In genomic region chr13:30338331-30338851, GRCh38 we compare ENCODE assay signal across 24 cellular contexts. TPM values are rescaled to one million over a fixed set of nuclear protein-coding genes. Genes with fewer than 3 reads are reported as not detected.
A peak's percentile ranks its signal among the peaks of the same experiment; 100 is the strongest.
DNase-seq lines count a peak whose midpoint lies in the region; ATAC-seq, FAIRE-seq and TF ChIP-seq lines count a peak whose summit lies in the region.
"Had no signal": no experiment of that assay in that cellular context is flagged by ENCODE, and none has a peak within 500 bp of the region (broad histone marks: within the 10 kb centered on the region; RNA-seq: fewer than 3 reads in every experiment).

No MANE protein-coding gene starts in this region.

- H3K36me3 ChIP-seq in subcutaneous abdominal adipose tissue (ENCODE audit: control insufficient read depth in 5 of 5, insufficient read depth in 5 of 5, low read length in 5 of 5): no peaks in the 10 kb centered on the region
- H3K36me3 ChIP-seq in kidney (ENCODE audit: control insufficient read depth in 1 of 2, insufficient read depth in 2 of 2, low read length in 2 of 2): no peaks in the 10 kb centered on the region
- H3K36me3 ChIP-seq: BE2C, HAP-1, left ventricle myocardium inferior, right lobe of liver, WERI-Rb-1 had no signal

- H3K27me3 ChIP-seq in subcutaneous abdominal adipose tissue (ENCODE audit: control insufficient read depth in 5 of 5, insufficient read depth in 4 of 5, low read length in 5 of 5): no peaks in the 10 kb centered on the region
- H3K27me3 ChIP-seq: BE2C, right lobe of liver had no signal

- no peak for FAIRE-seq in kidney (lab: Jason Lieb, UNC)
- FAIRE-seq: frontal cortex had no signal

- DNase-seq in GM03348 (ENCODE audit: low spot score): peak; percentile 44
- peak; percentile 60 for DNase-seq in SW480 (ENCODE audit: low spot score)
- DNase-seq in fibroblast of peridontal ligament (ENCODE audit: extremely low read depth): peak; percentile 28
- no peak for DNase-seq in stimulated activated CD4-positive, alpha-beta T cell treated with anti-CD3 and anti-CD28 coated beads, Interleukin-4, amount 100 ng/mL, for 4 hours
- no peak for DNase-seq in NCI-H2029 treated with DMSO at 0.1 percent for 48 hours (lab: John Stamatoyannopoulos, UW)
- DNase-seq in kidney: no peak
- DNase-seq: activated CD8-positive, alpha-beta T cell treated with anti-CD3 and anti-CD28 coated beads for 36 hours; activated naive CD8-positive, alpha-beta T cell treated with anti-CD3 and anti-CD28 coated beads for 36 hours; activated T-cell treated with anti-CD3 and anti-CD28 coated beads, Interleukin-2, amount 50 U/mL, for 48 hours; BE2C; DMS153; effector memory CD4-positive, alpha-beta T cell; left ventricle myocardium inferior; NCI-H1417 treated with DMSO at 0.1 percent for 48 hours; nucleus accumbens; right lobe of liver; substantia nigra; T-cell; WERI-Rb-1 had no signal

- intact Hi-C loops in kidney (cut with DNase I): no loop called here

- H3K9me3 ChIP-seq in subcutaneous abdominal adipose tissue (ENCODE audit: control insufficient read depth in 5 of 5, low read length in 5 of 5) (no peaks in the 10 kb centered on the region), kidney (ENCODE audit: control insufficient read depth in 1 of 2, low read length in 2 of 2) (no peaks in the 10 kb centered on the region)
- H3K9me3 ChIP-seq: BE2C, HAP-1, left ventricle myocardium inferior, right lobe of liver had no signal

- TF ChIP-seq CTCF in kidney (IDR thresholded peaks at IDR 0.05; ENCODE audit: borderline replicate concordance, extremely low read depth, insufficient read depth): no peak

- H3K4me3 ChIP-seq in subcutaneous abdominal adipose tissue (ENCODE audit: low read depth in 1 of 5, low read length in 5 of 5): no peak overlapping the region
- no peak overlapping the region for H3K4me3 ChIP-seq in kidney (ENCODE audit: low read length in 2 of 2)
- H3K4me3 ChIP-seq: HAP-1, left ventricle myocardium inferior, right lobe of liver had no signal

- peak overlapping the region; percentile 3 for H3K27ac ChIP-seq in subcutaneous abdominal adipose tissue (ENCODE audit: low read depth, low read length)
- H3K27ac ChIP-seq in kidney (ENCODE audit: low read depth in 2 of 2, low read length in 2 of 2): no peak overlapping the region
- H3K27ac ChIP-seq: KMS-11, right lobe of liver, WERI-Rb-1 had no signal

- H3K4me1 ChIP-seq in subcutaneous abdominal adipose tissue (ENCODE audit: control insufficient read depth in 5 of 5, insufficient read depth in 5 of 5, low read length in 5 of 5) (peaks cover 3 to 39% (median 35%) of the 10 kb centered on the region in 5 donors), kidney (ENCODE audit: control insufficient read depth in 1 of 2, insufficient read depth in 1 of 2, low read depth in 1 of 2, low read length in 2 of 2) (peaks cover 6% of the 10 kb centered on the region in 2 donors)

- no peak overlapping the region for H3K9ac ChIP-seq in subcutaneous abdominal adipose tissue (ENCODE audit: low read length in 5 of 5)
- no peak overlapping the region for H3K9ac ChIP-seq in kidney (ENCODE audit: low read length in 2 of 2)
- H3K9ac ChIP-seq: KMS-11 had no signal

- ATAC-seq in GM18858 (IDR thresholded peaks at IDR 0.05; ENCODE audit: unreplicated experiment): no peak
- ATAC-seq: activated CD8-positive, alpha-beta T cell treated with anti-CD3 and anti-CD28 coated beads for 36 hours; right lobe of liver; T-cell had no signal

RNA-seq across cellular contexts. Expression of gene KATNAL1, which starts 31.0 kb away (rescaled TPM):
- 21.8 TPM for total RNA-seq in kidney
- 2.5 TPM for polyA plus RNA-seq in kidney (ENCODE audit: insufficient read depth, low read depth, low replicate concordance)

Comparison
In these comparisons a context has a peak if more than half of its experiments do, and no peak if none do; other contexts are left out.
1. DNase-seq: peak in GM03348 (single experiment), SW480 (single experiment) and fibroblast of peridontal ligament (single experiment); none in stimulated activated CD4-positive, alpha-beta T cell treated with anti-CD3 and anti-CD28 coated beads, Interleukin-4, amount 100 ng/mL, for 4 hours (0 of 2), NCI-H2029 treated with DMSO at 0.1 percent for 48 hours (single experiment) and kidney (single experiment).